ENCODE assay signal across 9 cellular contexts in the genomic region with DNA sequence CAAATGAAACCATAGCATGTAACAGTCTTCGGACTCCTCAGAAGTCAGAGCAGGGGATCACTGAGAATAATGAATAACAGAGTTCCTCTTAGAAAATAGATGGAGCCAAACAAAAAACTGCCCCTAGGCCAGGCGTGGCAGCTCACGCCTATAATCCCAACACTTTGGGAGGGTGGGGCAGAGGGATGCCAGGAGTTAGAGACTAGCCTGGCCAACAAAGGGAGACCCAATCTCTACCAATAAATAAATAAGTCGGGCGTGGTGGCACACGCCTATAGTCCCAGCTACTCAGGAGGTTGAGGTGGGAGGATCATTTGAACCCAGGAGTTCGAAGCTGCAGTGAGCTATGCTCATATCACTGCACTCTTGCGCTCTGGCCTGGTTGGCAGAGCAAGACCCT.
"Had no signal": no experiment of that assay in that cellular context is flagged by ENCODE, and none has a peak within 500 bp of the region (broad histone marks: within the 10 kb centered on the region; RNA-seq: fewer than 3 reads in every experiment).

No MANE protein-coding gene starts in this region.

- H3K9me3 ChIP-seq: HAP-1 had no signal

- H3K4me1 ChIP-seq: HAP-1 had no signal

- H3K9me3 Mint-ChIP-seq: GM23338, H9, HFFc6 had no signal

- H3K27ac Mint-ChIP-seq: HFFc6 had no signal

- H3K36me3 ChIP-seq: HAP-1 had no signal

- H3K27ac ChIP-seq: GM23248 had no signal

- ATAC-seq: GM23338, HCT116 had no signal

- H3K4me3 Mint-ChIP-seq: GM23338, H9, HFFc6 had no signal

- DNase-seq: GM23248, GOT3, H7, H9, HCEC 1CT, HFFc6 had no signal

- H3K4me3 ChIP-seq: GM23248, GM23338, HAP-1 had no signal
